ENCODE assay signal across 1 cellular context in genomic region chr2:54572636-54573531, GRCh38.
TF ChIP-seq lines count a peak whose summit lies in the region.

No MANE protein-coding gene starts in this region.

TF ChIP-seq in HepG2, 621 proteins besides CTCF, POLR2A, EP300 and RAD21 (continued from another document and continues in another):
- TF ChIP-seq ZNF280D (CRISPR knock-in tag; IDR thresholded peaks at IDR 0.05) (no peak), ZBTB49 (CRISPR knock-in tag; IDR thresholded peaks at IDR 0.05; ENCODE audit: borderline replicate concordance) (no peak), ZNF530 (CRISPR knock-in tag; IDR thresholded peaks at IDR 0.05; ENCODE audit: low read depth) (no peak), ZNF749 (CRISPR knock-in tag; IDR thresholded peaks at IDR 0.05; ENCODE audit: borderline replicate concordance) (no peak), NFE2 (CRISPR knock-in tag; IDR thresholded peaks at IDR 0.05) (no peak), BRF2 (CRISPR knock-in tag; IDR thresholded peaks at IDR 0.05) (no peak), ZNF326 (CRISPR knock-in tag; IDR thresholded peaks at IDR 0.05; ENCODE audit: borderline replicate concordance) (no peak), IRF2 (CRISPR knock-in tag; IDR thresholded peaks at IDR 0.05) (no peak; the same call in 1 of the 2 replicates), ZNF747 (CRISPR knock-in tag; IDR thresholded peaks at IDR 0.05; ENCODE audit: borderline replicate concordance) (no peak), HMGXB4 (CRISPR knock-in tag; IDR thresholded peaks at IDR 0.05; ENCODE audit: borderline replicate concordance in 1 of 2, low read depth in 1 of 2) (0 out of 4 replicates have a peak, but pooled peaks of 1 of the 2 experiments have one; percentile 11), WIZ (CRISPR knock-in tag; IDR thresholded peaks at IDR 0.05) (no peak), MYPOP (CRISPR knock-in tag; IDR thresholded peaks at IDR 0.05) (0 out of 2 replicates have a peak, but pooled peaks have one; percentile 5), ZNF557 (CRISPR knock-in tag; IDR thresholded peaks at IDR 0.05) (peak; percentile 2; the same call in 1 of the 2 replicates), ZNF772 (CRISPR knock-in tag; IDR thresholded peaks at IDR 0.05) (no peak), CCDC6 (CRISPR knock-in tag; IDR thresholded peaks at IDR 0.05) (no peak), ZNF30 (CRISPR knock-in tag; IDR thresholded peaks at IDR 0.05) (no peak), KLF16 (CRISPR knock-in tag; IDR thresholded peaks at IDR 0.05) (no peak), PCBP2 (optimal IDR thresholded peaks at IDR 0.05; ENCODE audit: low read depth, low read length, poor library complexity, severe bottlenecking) (no peak), FOXK2 (IDR thresholded peaks at IDR 0.05) (no peak), FOXJ3 (CRISPR knock-in tag; IDR thresholded peaks at IDR 0.05; ENCODE audit: borderline replicate concordance) (no peak), NFYC (CRISPR knock-in tag; IDR thresholded peaks at IDR 0.05) (no peak), PHF21A (CRISPR knock-in tag; IDR thresholded peaks at IDR 0.05) (0 out of 2 replicates have a peak, but pooled peaks have one; percentile 10), ZMAT3 (CRISPR knock-in tag; conservative IDR thresholded peaks at IDR 0.05) (0 out of 2 replicates have a peak, but pooled peaks have one; percentile 11), YEATS2 (CRISPR knock-in tag; IDR thresholded peaks at IDR 0.05; ENCODE audit: borderline replicate concordance) (no peak), ZNF598 (CRISPR knock-in tag; IDR thresholded peaks at IDR 0.05; ENCODE audit: borderline replicate concordance) (no peak), FOXO4 (CRISPR knock-in tag; conservative IDR thresholded peaks at IDR 0.05) (no peak), ZNF513 (CRISPR knock-in tag; conservative IDR thresholded peaks at IDR 0.05) (no peak), SKI (IDR thresholded peaks at IDR 0.05; ENCODE audit: partially characterized antibody) (no peak), ZNF441 (CRISPR knock-in tag; IDR thresholded peaks at IDR 0.05; ENCODE audit: borderline replicate concordance) (0 out of 2 replicates have a peak, but pooled peaks have one; percentile 45), RBM22 (optimal IDR thresholded peaks at IDR 0.05; ENCODE audit: low read length) (peak; percentile 91), ZNF558 (CRISPR knock-in tag; IDR thresholded peaks at IDR 0.05; ENCODE audit: borderline replicate concordance) (no peak), ZNF292 (CRISPR knock-in tag; IDR thresholded peaks at IDR 0.05; ENCODE audit: borderline replicate concordance, low read depth) (no peak), MTF1 (CRISPR knock-in tag; IDR thresholded peaks at IDR 0.05) (no peak), ZNF264 (CRISPR knock-in tag; IDR thresholded peaks at IDR 0.05) (no peak; the same call in 1 of the 2 replicates), MYC (CRISPR knock-in tag; IDR thresholded peaks at IDR 0.05; ENCODE audit: borderline replicate concordance) (no peak), NPAS2 (CRISPR knock-in tag; IDR thresholded peaks at IDR 0.05; ENCODE audit: borderline replicate concordance) (no peak), E2F5 (CRISPR knock-in tag; conservative IDR thresholded peaks at IDR 0.05) (no peak), ZBTB1 (CRISPR knock-in tag; IDR thresholded peaks at IDR 0.05; ENCODE audit: borderline replicate concordance) (no peak), SMYD3 (CRISPR knock-in tag; IDR thresholded peaks at IDR 0.05) (no peak), SKIL (CRISPR knock-in tag; IDR thresholded peaks at IDR 0.05; ENCODE audit: borderline replicate concordance) (no peak), ZNF773 (CRISPR knock-in tag; IDR thresholded peaks at IDR 0.05; ENCODE audit: borderline replicate concordance) (no peak), TBP (CRISPR knock-in tag; IDR thresholded peaks at IDR 0.05) (no peak), ZNF710 (CRISPR knock-in tag; IDR thresholded peaks at IDR 0.05; ENCODE audit: borderline replicate concordance) (0 out of 2 replicates have a peak, but pooled peaks have one; percentile 30), BCL3 (CRISPR knock-in tag; IDR thresholded peaks at IDR 0.05) (no peak), EHMT2 (IDR thresholded peaks at IDR 0.05; ENCODE audit: borderline replicate concordance, low read depth, low read length) (no peak), ZSCAN20 (CRISPR knock-in tag; IDR thresholded peaks at IDR 0.05; ENCODE audit: borderline replicate concordance) (no peak)
